ENCODE assay signal across 14 cellular contexts in genomic region chr2:231640229-231640628, GRCh38. TPM values are rescaled to one million over a fixed set of nuclear protein-coding genes. Genes with fewer than 3 reads are reported as not detected.
DNase-seq lines count a peak whose midpoint lies in the region; ATAC-seq, FAIRE-seq and TF ChIP-seq lines count a peak whose summit lies in the region.
"Had no signal": no experiment of that assay in that cellular context is flagged by ENCODE, and none has a peak within 500 bp of the region (broad histone marks: within the 10 kb centered on the region; RNA-seq: fewer than 3 reads in every experiment).

No MANE protein-coding gene starts in this region.

- ATAC-seq in IMR-90 (ENCODE audit: low read depth), result no peak

- H2BK5ac ChIP-seq in IMR-90 (ENCODE audit: low read depth, low read length, poor library complexity, severe bottlenecking), result no peak overlapping the region

- 0 out of 2 replicates have a peak overlapping the region, but pooled peaks have one; percentile 5 for H3K23ac ChIP-seq in IMR-90 (ENCODE audit: low read depth, low read length)

- no peak overlapping the region for H2AK5ac ChIP-seq in IMR-90 (ENCODE audit: low read depth, low read length)

- H3K36me3 ChIP-seq in IMR-90 (ENCODE audit: control insufficient read depth, insufficient read depth, low read length) (no peaks in the 10 kb centered on the region), mammary epithelial cell (ENCODE audit: insufficient read depth, low read length) (no peaks in the 10 kb centered on the region), kidney (ENCODE audit: control insufficient read depth in 1 of 2, insufficient read depth in 2 of 2, low read length in 2 of 2) (no peaks in the 10 kb centered on the region), subcutaneous abdominal adipose tissue (ENCODE audit: control insufficient read depth in 5 of 5, insufficient read depth in 5 of 5, low read length in 5 of 5) (no peaks in the 10 kb centered on the region)

- H3K18ac ChIP-seq in IMR-90 (ENCODE audit: low read depth, low read length), result peak overlapping the region; percentile 80

- H3K27me3 ChIP-seq in IMR-90 (ENCODE audit: control insufficient read depth, insufficient read depth, low read length), result no peaks in the 10 kb centered on the region
- H3K27me3 ChIP-seq in mammary epithelial cell (ENCODE audit: insufficient read depth, low read length), result no peaks in the 10 kb centered on the region
- no peaks in the 10 kb centered on the region for H3K27me3 ChIP-seq in subcutaneous abdominal adipose tissue (ENCODE audit: control insufficient read depth in 5 of 5, insufficient read depth in 4 of 5, low read length in 5 of 5)

- no peak for TF ChIP-seq RAD21 in IMR-90 (IDR thresholded peaks at IDR 0.05; ENCODE audit: low read length)

- H4K5ac ChIP-seq in IMR-90 (ENCODE audit: low read depth, low read length), result peak overlapping the region; percentile 89; the same call in 1 of the 2 replicates

- WGBS in IMR-90 (ENCODE audit: extremely low coverage in 2 of 2, insufficient read length in 1 of 2), 2 experiments, result 20% methylated on average over 1 of the region's 7 CpGs; no CpG with 5 or more reads in 1 of the 2 experiments
- 61% methylated on average over 6 of the region's 7 CpGs for WGBS in mammary epithelial cell (ENCODE audit: low coverage, missing lambda C conversion rate)

- no peak overlapping the region for H3K56ac ChIP-seq in IMR-90 (ENCODE audit: extremely low read depth, insufficient read depth, low read length)

- no peak overlapping the region for H2AK9ac ChIP-seq in IMR-90 (replicated peaks; ENCODE audit: low read depth, low read length, poor library complexity)

- in situ Hi-C loops in IMR-90 (cut with MboI; ENCODE audit: low sequenced_read_pairs), result no loop called here
- in situ Hi-C loops in mammary epithelial cell (cut with MboI; ENCODE audit: low sequenced_read_pairs in 2 of 2), result no loop called here

- intact Hi-C loops in IMR-90 (cut with micrococcal nuclease), result no loop called here
- intact Hi-C loops in mammary epithelial cell (cut with micrococcal nuclease), result no loop called here
- intact Hi-C loops in kidney (cut with DNase I), result no loop called here

- H4K20me1 ChIP-seq in IMR-90 (ENCODE audit: insufficient read depth, low read length) (no peaks in the 10 kb centered on the region), mammary epithelial cell (ENCODE audit: insufficient read depth, low read length) (no peaks in the 10 kb centered on the region)

- H2BK20ac ChIP-seq in IMR-90 (ENCODE audit: low read depth, low read length), result no peak overlapping the region; the same call in 1 of the 2 replicates

- POLR2A ChIA-PET in IMR-90 (lab: Charles Lee; ENCODE audit: unreplicated experiment), result interaction anchor here (0.5 kb wide), 1 partner anchor 12 kb away, joined by 10 read pairs; no protein-coding TSS in a partner anchor

- DNase-seq in IMR-90 (no peak), mammary epithelial cell (no peak), kidney (no peak), mucosa of gallbladder (ENCODE audit: low spot score) (no peak), Ammon's horn (ENCODE audit: low spot score) (no peak)
- DNase-seq in activated T-cell treated with anti-CD3 and anti-CD28 coated beads, Interleukin-2, amount 50 U/mL, for 48 hours, result no peak
- no peak for DNase-seq in NK-92 treated with Interleukin-12 subunit alpha and Interleukin-12 subunit beta, amount 100 ng/mL, for 24 hours (lab: John Stamatoyannopoulos, UW)
- DNase-seq: activated CD4-positive, alpha-beta T cell treated with anti-CD3 and anti-CD28 coated beads, Interleukin-2, amount 50 U/mL, for 1 hour; NCI-H446 treated with DMSO at 0.1 percent for 48 hours had no signal

- no peak for FAIRE-seq in kidney (lab: Jason Lieb, UNC)
- FAIRE-seq: small intestine had no signal

- H3K79me2 ChIP-seq in mammary epithelial cell (ENCODE audit: insufficient read depth, low read length), result no peaks in the 10 kb centered on the region

- peak overlapping the region; percentile 56; the same call in 1 of the 2 replicates for H2BK120ac ChIP-seq in IMR-90 (ENCODE audit: low read depth, low read length)

- CTCF ChIA-PET in IMR-90 (lab: Yijun Ruan, JAX) (no interaction called here), mammary epithelial cell (lab: Charles Lee; ENCODE audit: low non-redundant PET) (no interaction called here)

- H3K4ac ChIP-seq in IMR-90 (ENCODE audit: low read depth, low read length), result peak overlapping the region; percentile 64

- dilution Hi-C loops in IMR-90 (cut with HindIII; ENCODE audit: low sequenced_read_pairs, unreplicated experiment) (no loop called here), mammary epithelial cell (cut with HindIII; ENCODE audit: low sequenced_read_pairs) (no loop called here)

- H3K4me1 ChIP-seq in IMR-90 (ENCODE audit: control insufficient read depth, insufficient read depth, low read length), result peaks cover 13% of the 10 kb centered on the region
- H3K4me1 ChIP-seq in mammary epithelial cell (ENCODE audit: insufficient read depth, low read length), result peaks cover 22% of the 10 kb centered on the region
- peaks cover 29 to 31% of the 10 kb centered on the region in 2 donors for H3K4me1 ChIP-seq in kidney (ENCODE audit: control insufficient read depth in 1 of 2, insufficient read depth in 1 of 2, low read depth in 1 of 2, low read length in 2 of 2)
- peaks cover 10 to 46% (median 42%) of the 10 kb centered on the region in 5 donors for H3K4me1 ChIP-seq in subcutaneous abdominal adipose tissue (ENCODE audit: control insufficient read depth in 5 of 5, insufficient read depth in 5 of 5, low read length in 5 of 5)

- H3K9me1 ChIP-seq in IMR-90 (ENCODE audit: insufficient read depth, low read length), result peaks cover 15% of the 10 kb centered on the region; the same call in 1 of the 2 replicates

- H3K4me3 ChIP-seq in IMR-90 (ENCODE audit: insufficient read depth, low read depth, low read length), result no peak overlapping the region
- H3K4me3 ChIP-seq in mammary epithelial cell (replicated peaks in 1 of 3; ENCODE audit: insufficient read depth in 1 of 3, low read depth in 2 of 3, low read length in 3 of 3), result no peak overlapping the region
- H3K4me3 ChIP-seq in kidney (ENCODE audit: low read length in 2 of 2), result no peak overlapping the region
- peak overlapping the region in 3 of 5 donors; percentile 2 to 44 (median 36) for H3K4me3 ChIP-seq in subcutaneous abdominal adipose tissue (ENCODE audit: low read depth in 1 of 5, low read length in 5 of 5)
- H3K4me3 ChIP-seq: SK-N-MC had no signal

- H4K8ac ChIP-seq in IMR-90 (ENCODE audit: low read depth in 2 of 2, low read length in 2 of 2), result peak overlapping the region in 1 of 2 experiments; percentile 79; a peak in 2 of 4 replicates

- H4K91ac ChIP-seq in IMR-90 (ENCODE audit: insufficient read depth, low read depth, low read length), result no peak overlapping the region

- H2BK15ac ChIP-seq in IMR-90 (ENCODE audit: low read depth, low read length), result peak overlapping the region; percentile 36; the same call in 1 of the 3 replicates

- H2AFZ ChIP-seq in IMR-90 (replicated peaks; ENCODE audit: low read length, poor library complexity) (peak overlapping the region; percentile 69), mammary epithelial cell (ENCODE audit: low read depth, low read length) (peak overlapping the region; percentile 19)

- H3K9ac ChIP-seq in IMR-90 (ENCODE audit: low read depth, low read length), result no peak overlapping the region
- H3K9ac ChIP-seq in mammary epithelial cell (ENCODE audit: insufficient read depth, low read length), result no peak overlapping the region
- H3K9ac ChIP-seq in kidney (ENCODE audit: low read length in 2 of 2), result peak overlapping the region in 1 of 2 donors; percentile 9
- peak overlapping the region in 4 of 5 donors; percentile 25 to 83 (median 60) for H3K9ac ChIP-seq in subcutaneous abdominal adipose tissue (ENCODE audit: low read length in 5 of 5)

- no TSS peak for BruUV-seq in IMR-90 (replicated peaks; lab: Mats Ljungman, UMichigan)
- no TSS peak for BruUV-seq in mammary epithelial cell (replicated peaks; lab: Mats Ljungman, UMichigan)

- peak overlapping the region; percentile 6; the same call in 1 of the 2 replicates for H3K14ac ChIP-seq in IMR-90 (replicated peaks; ENCODE audit: low read depth, low read length)

- H3K9me3 ChIP-seq in IMR-90 (ENCODE audit: control insufficient read depth, insufficient read depth, low read length) (no peaks in the 10 kb centered on the region), mammary epithelial cell (replicated peaks; ENCODE audit: insufficient read depth, low read length) (no peaks in the 10 kb centered on the region), kidney (ENCODE audit: control insufficient read depth in 1 of 2, low read length in 2 of 2) (no peaks in the 10 kb centered on the region), subcutaneous abdominal adipose tissue (ENCODE audit: control insufficient read depth in 5 of 5, low read length in 5 of 5) (no peaks in the 10 kb centered on the region)

- H3K79me1 ChIP-seq in IMR-90 (ENCODE audit: low read depth in 1 of 2, low read length in 2 of 2), result no peaks in the 10 kb centered on the region

- peak overlapping the region; percentile 47; the same call in 1 of the 2 replicates for H3K27ac ChIP-seq in IMR-90 (ENCODE audit: insufficient read depth, low read length)
- no peak overlapping the region for H3K27ac ChIP-seq in mammary epithelial cell (ENCODE audit: insufficient read depth, low read depth, low read length)
- peak overlapping the region; percentile 79 to 84 for H3K27ac ChIP-seq in kidney (ENCODE audit: low read depth in 2 of 2, low read length in 2 of 2)
- H3K27ac ChIP-seq in subcutaneous abdominal adipose tissue (ENCODE audit: low read depth, low read length), result peak overlapping the region; percentile 97
- H3K27ac ChIP-seq: SK-N-MC had no signal

- H3K4me2 ChIP-seq in IMR-90 (ENCODE audit: low read depth, low read length) (no peak overlapping the region), mammary epithelial cell (ENCODE audit: insufficient read depth, low read depth, low read length) (no peak overlapping the region)

- TF ChIP-seq POLR2A in IMR-90 (IDR thresholded peaks at IDR 0.05; ENCODE audit: low read depth, low read length), result no peak

- TF ChIP-seq CTCF in IMR-90 (conservative IDR thresholded peaks at IDR 0.05; ENCODE audit: low read depth, low read length) (no peak), mammary epithelial cell (conservative IDR thresholded peaks at IDR 0.05 in 1 of 2, IDR thresholded peaks at IDR 0.05 in 1 of 2; ENCODE audit: extremely low read depth in 1 of 2, insufficient read depth in 1 of 2, low read depth in 1 of 2, low read length in 2 of 2) (no peak), kidney (IDR thresholded peaks at IDR 0.05; ENCODE audit: borderline replicate concordance, extremely low read depth, insufficient read depth) (no peak)

TF ChIP-seq in IMR-90, 13 proteins besides CTCF, POLR2A, EP300 and RAD21 (continues in another document):
- TF ChIP-seq NFE2L2 (IDR thresholded peaks at IDR 0.05; ENCODE audit: low read depth, low read length) (no peak), CEBPB (IDR thresholded peaks at IDR 0.05; ENCODE audit: low read depth, low read length) (no peak)

RNA-seq across cellular contexts. Expression of gene TEX44, which starts 47.6 kb away (rescaled TPM):
- not detected in 2 replicates for total RNA-seq in IMR-90 (2012; rRNA removed)
- polyA plus RNA-seq in IMR-90 (2012; rRNA removed), result not detected in 2 replicates
- not detected in 2 replicates for polyA plus RNA-seq in IMR-90 (2012; cell fraction: cytosol; rRNA removed)
- not detected in 2 replicates for polyA plus RNA-seq in IMR-90 (2012; cell fraction: nucleus; rRNA removed; ENCODE audit: low replicate concordance)
- not detected for total RNA-seq in mammary epithelial cell
- polyA plus RNA-seq in mammary epithelial cell, result not detected
- not detected for polyA minus RNA-seq in mammary epithelial cell
- total RNA-seq in kidney, result not detected
- polyA plus RNA-seq in kidney (ENCODE audit: insufficient read depth, low read depth, low replicate concordance), result not detected
- not detected for total RNA-seq in mucosa of gallbladder
- total RNA-seq: epithelial cell of proximal tubule, liver had no signal
- polyA plus RNA-seq: liver, small intestine had no signal

Comparison
In these comparisons a context has a peak if more than half of its experiments do, and no peak if none do; other contexts are left out.
1. H3K4me3 ChIP-seq: peak in subcutaneous abdominal adipose tissue (3 of 5); none in IMR-90 (single experiment), mammary epithelial cell (0 of 3) and kidney (0 of 2).
2. H3K9ac ChIP-seq: peak in subcutaneous abdominal adipose tissue (4 of 5); none in IMR-90 (single experiment) and mammary epithelial cell (single experiment).